In genomic region chr2:140201572-140201971, GRCh38 we compare ENCODE assay signal across 33 cellular contexts.
A peak's percentile ranks its signal among the peaks of the same experiment; 100 is the strongest.
DNase-seq lines count a peak whose midpoint lies in the region; ATAC-seq and TF ChIP-seq lines count a peak whose summit lies in the region.
"Had no signal": no experiment of that assay in that cellular context is flagged by ENCODE, and none has a peak within 500 bp of the region (broad histone marks: within the 10 kb centered on the region; RNA-seq: fewer than 3 reads in every experiment).

No MANE protein-coding gene starts in this region.

- ATAC-seq in left ventricle myocardium superior: peak; percentile 61
- no peak for ATAC-seq in GM23338
- ATAC-seq: A549; CD8-positive, alpha-beta T cell had no signal

- no peaks in the 10 kb centered on the region for H3K79me2 ChIP-seq in GM23338 (replicated peaks; ENCODE audit: insufficient read depth)
- H3K79me2 ChIP-seq in smooth muscle cell (ENCODE audit: low read depth): no peaks in the 10 kb centered on the region

- no peaks in the 10 kb centered on the region for H3K36me3 Mint-ChIP-seq in GM23338 (ENCODE audit: low read depth)
- H3K36me3 Mint-ChIP-seq: CD14-positive monocyte; CD4-positive, alpha-beta memory T cell; CD4-positive, CD25-positive, alpha-beta regulatory T cell; CD8-positive, alpha-beta memory T cell; CD8-positive, alpha-beta T cell had no signal

- no peak overlapping the region for H3K9ac ChIP-seq in smooth muscle cell (ENCODE audit: low read depth)
- H3K9ac ChIP-seq: BLaER1; BLaER1 treated with 17β-estradiol and CSF1 and Interleukin-3, amounts not matched to agents 10 nM and 100 nM had no signal

- no peak overlapping the region for H3K27ac Mint-ChIP-seq in GM23338
- H3K27ac Mint-ChIP-seq: B cell; CD14-positive monocyte; CD4-positive, alpha-beta memory T cell; CD4-positive, alpha-beta T cell; CD4-positive, CD25-positive, alpha-beta regulatory T cell; CD8-positive, alpha-beta memory T cell; CD8-positive, alpha-beta T cell had no signal

- H4K20me1 ChIP-seq in GM23338 (replicated peaks; ENCODE audit: insufficient read depth) (no peaks in the 10 kb centered on the region), smooth muscle cell (ENCODE audit: low read depth) (no peaks in the 10 kb centered on the region)
- H4K20me1 ChIP-seq: BLaER1; BLaER1 treated with 17β-estradiol and CSF1 and Interleukin-3, amounts not matched to agents 10 nM and 100 nM had no signal

- H2AFZ ChIP-seq in GM23338: no peak overlapping the region
- no peak overlapping the region for H2AFZ ChIP-seq in smooth muscle cell (ENCODE audit: low read depth)

- TF ChIP-seq CTCF in right atrium auricular region (IDR thresholded peaks at IDR 0.05) (no peak), GM23338 (conservative IDR thresholded peaks at IDR 0.05; ENCODE audit: low read depth in 2 of 2) (no peak), smooth muscle cell (IDR thresholded peaks at IDR 0.05; ENCODE audit: borderline replicate concordance, insufficient read depth, poor library complexity, severe bottlenecking) (no peak)

- H3F3A ChIP-seq in GM23338 (replicated peaks; ENCODE audit: low read depth): no peaks in the 10 kb centered on the region
- H3F3A ChIP-seq in smooth muscle cell (ENCODE audit: low read depth): no peaks in the 10 kb centered on the region

- peak; percentile 21 for DNase-seq in NCI-H748 (lab: John Stamatoyannopoulos, UW; ENCODE audit: unreplicated experiment)
- DNase-seq in NCI-H748 treated with DMSO at 0.1 percent for 48 hours (lab: John Stamatoyannopoulos, UW): no peak
- DNase-seq in left ventricle myocardium superior: no peak
- DNase-seq in right atrium auricular region (ENCODE audit: low spot score): no peak
- peak; percentile 4 for DNase-seq in GM23338 (ENCODE audit: low spot score)
- no peak for DNase-seq in smooth muscle cell (lab: John Stamatoyannopoulos, UW; ENCODE audit: unreplicated experiment)
- DNase-seq: 8988T; ACHN; AML-193; BE2C; C1 segment of cervical spinal cord; Caco-2; Calu3; CD4-positive, alpha-beta memory T cell; CD4-positive, alpha-beta T cell; CD4-positive, CD25-positive, alpha-beta regulatory T cell; CD8-positive, alpha-beta memory T cell; CD8-positive, alpha-beta T cell; COR-L47; DMS 273 treated with DMSO at 0.1 percent for 48 hours; DMS153; DMS53; DMS79; DMS79 treated with DMSO at 0.1 percent for 48 hours; DND-41; EL had no signal

- H3K27me3 ChIP-seq in right atrium auricular region (no peaks in the 10 kb centered on the region), GM23338 (ENCODE audit: insufficient read depth) (no peaks in the 10 kb centered on the region), smooth muscle cell (ENCODE audit: low read depth) (no peaks in the 10 kb centered on the region)
- H3K27me3 ChIP-seq: BE2C; BLaER1; BLaER1 treated with 17β-estradiol and CSF1 and Interleukin-3, amounts not matched to agents 10 nM and 100 nM had no signal

- H3K9me3 ChIP-seq in right atrium auricular region (no peaks in the 10 kb centered on the region), smooth muscle cell (replicated peaks; ENCODE audit: low read depth) (no peaks in the 10 kb centered on the region)
- H3K9me3 ChIP-seq: A549; BE2C; BLaER1; BLaER1 treated with 17β-estradiol and CSF1 and Interleukin-3, amounts not matched to agents 10 nM and 100 nM; Caco-2 had no signal

- H3K4me3 Mint-ChIP-seq in GM23338: no peak overlapping the region
- H3K4me3 Mint-ChIP-seq: B cell; CD14-positive monocyte; CD4-positive, alpha-beta memory T cell; CD4-positive, alpha-beta T cell; CD4-positive, CD25-positive, alpha-beta regulatory T cell; CD8-positive, alpha-beta memory T cell; CD8-positive, alpha-beta T cell had no signal

- peaks cover 10% of the 10 kb centered on the region for H3K9me2 ChIP-seq in GM23338 (ENCODE audit: insufficient read depth)

- no peak overlapping the region for H3K4me3 ChIP-seq in right atrium auricular region
- H3K4me3 ChIP-seq in GM23338: no peak overlapping the region
- no peak overlapping the region for H3K4me3 ChIP-seq in smooth muscle cell
- H3K4me3 ChIP-seq: A549; BLaER1; BLaER1 treated with 17β-estradiol and CSF1 and Interleukin-3, amounts not matched to agents 10 nM and 100 nM had no signal

- intact Hi-C loops in left ventricle myocardium superior (cut with micrococcal nuclease): no loop called here

- no peaks in the 10 kb centered on the region for H3K27me3 Mint-ChIP-seq in GM23338 (ENCODE audit: insufficient read depth, low read depth, poor library complexity)
- H3K27me3 Mint-ChIP-seq: B cell; CD4-positive, alpha-beta memory T cell; CD4-positive, alpha-beta T cell; CD4-positive, CD25-positive, alpha-beta regulatory T cell; CD8-positive, alpha-beta memory T cell had no signal

- H3K4me2 ChIP-seq in GM23338 (no peak overlapping the region), smooth muscle cell (no peak overlapping the region)
- H3K4me2 ChIP-seq: A549; BLaER1; BLaER1 treated with 17β-estradiol and CSF1 and Interleukin-3, amounts not matched to agents 10 nM and 100 nM had no signal

- H3K27ac ChIP-seq in right atrium auricular region: no peak overlapping the region
- no peak overlapping the region for H3K27ac ChIP-seq in GM23338 (ENCODE audit: low read depth)
- H3K27ac ChIP-seq in smooth muscle cell (ENCODE audit: low read depth): no peak overlapping the region
- H3K27ac ChIP-seq: 22Rv1; A549; BLaER1; BLaER1 treated with 17β-estradiol and CSF1 and Interleukin-3, amounts not matched to agents 10 nM and 100 nM; C4-2B had no signal

- no peaks in the 10 kb centered on the region for H3K4me1 Mint-ChIP-seq in GM23338
- H3K4me1 Mint-ChIP-seq: B cell; CD14-positive monocyte; CD4-positive, alpha-beta memory T cell; CD4-positive, CD25-positive, alpha-beta regulatory T cell; CD8-positive, alpha-beta memory T cell had no signal

- H3K4me1 ChIP-seq in right atrium auricular region: no peaks in the 10 kb centered on the region
- no peaks in the 10 kb centered on the region for H3K4me1 ChIP-seq in GM23338 (ENCODE audit: insufficient read depth)
- no peaks in the 10 kb centered on the region for H3K4me1 ChIP-seq in smooth muscle cell (ENCODE audit: low read depth)
- H3K4me1 ChIP-seq: A549; BE2C; BLaER1; BLaER1 treated with 17β-estradiol and CSF1 and Interleukin-3, amounts not matched to agents 10 nM and 100 nM; Caco-2 had no signal

- H3K9me3 Mint-ChIP-seq in GM23338: no peaks in the 10 kb centered on the region

- H3K36me3 ChIP-seq in right atrium auricular region (no peaks in the 10 kb centered on the region), GM23338 (ENCODE audit: insufficient read depth) (no peaks in the 10 kb centered on the region), smooth muscle cell (ENCODE audit: low read depth) (no peaks in the 10 kb centered on the region)
- H3K36me3 ChIP-seq: BE2C; BLaER1; BLaER1 treated with 17β-estradiol and CSF1 and Interleukin-3, amounts not matched to agents 10 nM and 100 nM had no signal

- WGBS in smooth muscle cell (ENCODE audit: low lambda C conversion rate): 87% methylated on average over 2 of the region's 2 CpGs

TF ChIP-seq in GM23338, 12 proteins besides CTCF, POLR2A, EP300 and RAD21 (continues in another document):
- TF ChIP-seq REST (IDR thresholded peaks at IDR 0.05; ENCODE audit: unreplicated experiment): no peak

Comparison
In these comparisons a context has a peak if more than half of its experiments do, and no peak if none do; other contexts are left out.
1. DNase-seq: peak in NCI-H748 (single experiment) and GM23338 (single experiment); none in NCI-H748 treated with DMSO at 0.1 percent for 48 hours (single experiment), left ventricle myocardium superior (single experiment), right atrium auricular region (single experiment) and smooth muscle cell (single experiment).